In the genomic region with DNA sequence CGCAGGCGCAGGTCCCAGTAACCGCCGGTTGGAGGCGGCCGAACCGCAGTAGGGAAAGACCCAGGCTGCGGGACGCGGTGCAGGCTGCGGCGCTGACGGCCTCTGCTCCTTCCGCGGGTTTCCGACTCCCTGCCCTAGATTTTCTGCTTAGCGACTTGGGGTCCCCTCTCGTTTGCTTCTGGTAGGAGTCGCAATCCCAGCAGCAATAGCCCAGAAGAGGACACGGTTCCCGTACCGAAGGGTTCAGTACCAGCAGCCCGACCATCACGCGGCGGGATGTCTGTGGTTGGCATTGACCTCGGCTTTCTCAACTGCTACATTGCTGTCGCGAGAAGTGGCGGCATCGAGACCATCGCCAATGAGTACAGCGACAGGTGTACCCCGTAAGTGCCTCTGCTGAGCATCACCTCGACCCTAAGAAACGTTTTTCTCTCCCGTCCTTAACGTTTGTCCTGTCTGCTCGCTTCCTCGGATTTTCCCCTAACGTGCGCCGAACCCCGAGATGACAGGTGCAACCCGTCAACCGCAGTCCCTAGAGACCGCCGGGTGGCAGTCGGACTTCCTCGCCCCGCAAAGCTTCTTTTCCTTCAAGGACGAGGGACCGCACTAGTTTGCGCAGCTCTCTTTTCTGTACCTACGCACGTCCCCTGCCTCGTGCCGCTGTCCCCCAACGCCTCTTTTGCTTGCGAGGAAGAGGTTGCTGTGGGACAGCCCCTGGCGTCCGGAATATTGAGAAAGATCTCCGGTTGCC, we compare ENCODE assay signal across 8 cellular contexts. TPM values are rescaled to one million over a fixed set of nuclear protein-coding genes. Genes with fewer than 3 reads are reported as not detected.
DNase-seq lines count a peak whose midpoint lies in the region; ATAC-seq and TF ChIP-seq lines count a peak whose summit lies in the region.

A gene (plus strand): TSS at position 48 of the 751 bp plus-strand sequence. CDS start 229 bp downstream, at position 277.

- peak within 1 kb of the TSS; percentile 95 for H3K4me2 ChIP-seq in GM23248 (ENCODE audit: unreplicated experiment)

- H3K4me1 ChIP-seq in GM23248 (ENCODE audit: insufficient read depth): no peaks in the 10 kb centered on the region
- no peaks in the 10 kb centered on the region for H3K4me1 ChIP-seq in right cardiac atrium (ENCODE audit: control insufficient read depth, insufficient read depth, low read length)

- intact Hi-C loops in right cardiac atrium (cut with DNase I): loop anchor here in 1 of 4 donors (5.0 kb wide), 1 partner anchor 185 kb away; a partner anchor contains a TSS

- H4K20me1 ChIP-seq in GM23248 (ENCODE audit: insufficient read depth): no peaks in the 10 kb centered on the region

- peak within 1 kb of the TSS; percentile 86 for H2AFZ ChIP-seq in GM23248

- TF ChIP-seq CTCF in GM10266 (IDR thresholded peaks at IDR 0.05; ENCODE audit: control insufficient read depth, insufficient read depth, low read depth, missing control alignments): peak; percentile 29

- peak within 1 kb of the TSS; percentile 78 for H3K4me3 ChIP-seq in GM23248
- peak within 1 kb of the TSS; percentile 71 for H3K4me3 ChIP-seq in right cardiac atrium (ENCODE audit: low read length)

- 0 out of 2 replicates have a peak within 1 kb of the TSS, but pooled peaks have one; percentile 18 for H3K27ac ChIP-seq in GM23248
- peak within 1 kb of the TSS; percentile 0 for H3K27ac ChIP-seq in right cardiac atrium (ENCODE audit: low read length)

- no peaks in the 10 kb centered on the region for H3K79me2 ChIP-seq in GM23248 (ENCODE audit: insufficient read depth)

- no peaks in the 10 kb centered on the region for H3K9me2 ChIP-seq in GM23248 (ENCODE audit: insufficient read depth)

- 1 to 2% methylated on average over 60 to 63 of the region's 63 CpGs for WGBS in GM23248 (ENCODE audit: low coverage in 1 of 2, low lambda C conversion rate in 2 of 2, missing lambda C conversion rate in 2 of 2), 2 experiments
- under 1% methylated on average over 63 of the region's 63 CpGs for WGBS in right cardiac atrium

- H3K27me3 ChIP-seq in GM23248 (replicated peaks; ENCODE audit: insufficient read depth) (no peaks in the 10 kb centered on the region), right cardiac atrium (ENCODE audit: control insufficient read depth, insufficient read depth) (no peaks in the 10 kb centered on the region)

- DNase-seq in GM10266 (ENCODE audit: extremely low spot score) (peak; percentile 59), GM23248 (peak; percentile 75), KG1 (lab: John Stamatoyannopoulos, UW) (peak; percentile 62), SK-N-DZ (ENCODE audit: low spot score) (peak; percentile 82), amygdala (lab: John Stamatoyannopoulos, UW) (peak in 51 of 56 donors; percentile 3 to 89 (median 62)), right cardiac atrium (peak in 2 of 3 donors; percentile 63 to 79), pulmonary artery endothelial cell (ENCODE audit: low read depth, low spot score) (peak; percentile 17), cortex of kidney (lab: John Stamatoyannopoulos, UW) (no peak)

- H3K9me3 ChIP-seq in GM23248 (ENCODE audit: low read depth) (no peaks in the 10 kb centered on the region), right cardiac atrium (ENCODE audit: control insufficient read depth, low read length) (no peaks in the 10 kb centered on the region)

- in situ Hi-C loops in GM23248 (cut with MboI): no loop called here

- peak within 1 kb of the TSS; percentile 85 for H3K9ac ChIP-seq in GM23248

- H3F3A ChIP-seq in GM23248 (ENCODE audit: insufficient read depth): peaks cover 10% of the 10 kb centered on the region; the same call in 1 of the 2 replicates

- no peaks in the 10 kb centered on the region for H3K36me3 ChIP-seq in GM23248 (ENCODE audit: low read depth)

- peak; percentile 58 to 60 for ATAC-seq in right cardiac atrium

RNA-seq across cellular contexts. Expression of the gene that starts here (rescaled TPM):
- total RNA-seq in GM23248 (2014; rRNA removed; shearing (Covaris generic)): 1.3 and 1.4 TPM in 2 replicates
- 2.1 and 2.2 TPM in 2 replicates for polyA plus RNA-seq in GM23248 (2016; fragmentation: Nextera tagmentation; extraction: Ambion mirVana)
- polyA plus RNA-seq in SK-N-DZ (2014; cell fraction: cytosol; rRNA removed): 6.9 and 9.4 TPM in 2 replicates
- 4.4 and 5.6 TPM in 2 replicates for polyA plus RNA-seq in SK-N-DZ (2014; cell fraction: nucleus; rRNA removed)
- total RNA-seq in right cardiac atrium: 10 to 100 TPM in 2 of 4 donors, 1 to 10 TPM in 2; 5.9 to 12.4 (median 9.7) TPM
- polyA plus RNA-seq in right cardiac atrium: 2.1 TPM
- 10.7 and 23.8 TPM in 2 replicates for total RNA-seq in pulmonary artery endothelial cell
